ENCODE assay signal across 14 cellular contexts in the genomic region with DNA sequence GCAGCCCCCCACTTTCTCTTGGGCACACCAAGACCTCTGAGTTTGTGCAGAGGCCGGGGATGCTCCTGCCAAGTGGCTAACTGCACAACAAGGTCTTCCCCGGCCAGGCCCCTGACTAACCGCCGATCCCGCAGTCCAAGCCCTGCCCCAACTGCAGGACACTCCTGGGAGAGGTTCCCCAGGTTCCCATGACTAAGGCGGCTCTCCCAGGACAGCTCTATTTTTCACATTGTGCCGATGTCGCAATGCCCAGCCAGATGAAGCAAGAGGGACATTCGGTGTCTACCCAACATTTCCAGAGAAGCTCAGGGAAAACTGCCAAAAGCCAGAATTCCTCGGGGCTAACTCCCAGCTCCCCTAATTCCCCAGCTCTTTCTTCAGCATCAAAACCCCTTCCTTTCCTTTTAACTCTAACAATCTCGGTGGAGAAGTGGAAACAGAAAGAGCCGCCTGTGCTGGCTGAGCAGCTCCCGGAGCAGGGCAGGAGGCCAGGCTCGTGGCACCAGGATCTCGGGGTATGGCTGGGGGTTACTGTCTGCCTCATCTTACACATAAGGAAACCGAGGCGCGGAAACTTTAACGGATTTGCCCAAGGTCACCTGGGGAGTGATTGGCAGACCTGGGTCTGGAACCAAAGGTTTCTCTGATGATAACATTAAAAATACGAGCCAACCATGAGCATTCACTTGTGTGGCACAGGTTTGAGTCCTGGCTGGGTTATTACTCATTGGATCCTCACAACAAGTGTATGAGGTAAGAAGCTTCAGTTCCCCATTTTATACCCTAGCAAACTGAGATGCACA.
DNase-seq lines count a peak whose midpoint lies in the region; ATAC-seq and TF ChIP-seq lines count a peak whose summit lies in the region.
"Had no signal": no experiment of that assay in that cellular context is flagged by ENCODE, and none has a peak within 500 bp of the region (broad histone marks: within the 10 kb centered on the region; RNA-seq: fewer than 3 reads in every experiment).

No MANE protein-coding gene starts in this region.

- no peak for ATAC-seq in Right ventricle myocardium inferior
- ATAC-seq in mucosa of descending colon: peak; percentile 32
- ATAC-seq in GM18909 (IDR thresholded peaks at IDR 0.05; ENCODE audit: poor library complexity, unreplicated experiment): no peak
- ATAC-seq in GM18858 (IDR thresholded peaks at IDR 0.05; ENCODE audit: unreplicated experiment): no peak
- ATAC-seq: activated naive CD4-positive, alpha-beta T cell treated with anti-CD3 and anti-CD28 coated beads, Interleukin-2, amount 50 U/mL, for 72 hours; foreskin keratinocyte; WTC11 had no signal

- no peaks in the 10 kb centered on the region for H3K36me3 ChIP-seq in mucosa of descending colon (ENCODE audit: low read depth)
- H3K36me3 ChIP-seq: upper lobe of left lung had no signal

- no peak for TF ChIP-seq CTCF in cardiac fibroblast (IDR thresholded peaks at IDR 0.05; ENCODE audit: low read depth, low read length)
- TF ChIP-seq CTCF in mucosa of descending colon (IDR thresholded peaks at IDR 0.05): no peak

- intact Hi-C loops in cardiac septum (cut with DNase I): no loop called here
- intact Hi-C loops in Right ventricle myocardium inferior (cut with DNase I): no loop called here
- intact Hi-C loops in mucosa of descending colon (cut with DNase I, micrococcal nuclease): no loop called here

- H3K4me3 ChIP-seq in cardiac fibroblast (replicated peaks in 1 of 2; ENCODE audit: low read depth in 2 of 2, low read length in 2 of 2) (no peak overlapping the region), mucosa of descending colon (no peak overlapping the region)
- H3K4me3 ChIP-seq: upper lobe of left lung had no signal

- DNase-seq in cardiac septum (ENCODE audit: low spot score) (peak; percentile 63), Right ventricle myocardium inferior (ENCODE audit: missing footprints) (no peak), cardiac fibroblast (ENCODE audit: low read depth in 2 of 2) (peak; percentile 5 to 73), mucosa of descending colon (peak in 2 of 3 donors; percentile 23 to 65), OCI-M2 (lab: John Stamatoyannopoulos, UW; ENCODE audit: unreplicated experiment) (no peak), NCI-H2081 (lab: John Stamatoyannopoulos, UW) (no peak)
- DNase-seq: ACHN, GDM1 had no signal

- no peaks in the 10 kb centered on the region for H3K4me1 ChIP-seq in mucosa of descending colon (ENCODE audit: low read depth)

- H3K9me3 ChIP-seq in mucosa of descending colon: no peaks in the 10 kb centered on the region
- H3K9me3 ChIP-seq: upper lobe of left lung had no signal

Comparison
In these comparisons a context has a peak if more than half of its experiments do, and no peak if none do; other contexts are left out.
1. DNase-seq: peak in cardiac septum (single experiment), cardiac fibroblast (2 of 2) and mucosa of descending colon (2 of 3); none in Right ventricle myocardium inferior (single experiment), OCI-M2 (single experiment) and NCI-H2081 (0 of 2).